In genomic region chr10:91354166-91354565, GRCh38 we compare ENCODE assay signal across 2 cellular contexts.
TF ChIP-seq lines count a peak whose summit lies in the region.

No MANE protein-coding gene starts in this region.

TF ChIP-seq in liver, 16 proteins besides CTCF, POLR2A, EP300 and RAD21:
- TF ChIP-seq EGR1 (IDR thresholded peaks at IDR 0.05; ENCODE audit: low read depth in 2 of 2) (peak; percentile 87), FOXA2 (IDR thresholded peaks at IDR 0.05) (no peak)

TF ChIP-seq in HepG2, 621 proteins besides CTCF, POLR2A, EP300 and RAD21:
- TF ChIP-seq RELA (CRISPR knock-in tag; IDR thresholded peaks at IDR 0.05) (no peak), SMAD9 (CRISPR knock-in tag; IDR thresholded peaks at IDR 0.05) (no peak), SAP130 (CRISPR knock-in tag; IDR thresholded peaks at IDR 0.05; ENCODE audit: low read depth) (no peak), ZNF225 (CRISPR knock-in tag; IDR thresholded peaks at IDR 0.05) (no peak), ZFAT (CRISPR knock-in tag; conservative IDR thresholded peaks at IDR 0.05) (no peak), AGO2 (optimal IDR thresholded peaks at IDR 0.05; ENCODE audit: low read depth, low read length) (no peak)
